1 cellular context compared by ENCODE assay signal in genomic region chr15:55230953-55231352, GRCh38.
TF ChIP-seq lines count a peak whose summit lies in the region.

No MANE protein-coding gene starts in this region.

TF ChIP-seq in K562, 482 proteins besides CTCF, POLR2A, EP300 and RAD21 (continued from another document):
- TF ChIP-seq MTA3 (IDR thresholded peaks at IDR 0.05; ENCODE audit: borderline replicate concordance) (no peak), AFF4 (CRISPR knock-in tag; IDR thresholded peaks at IDR 0.05) (no peak), ZNF696 (CRISPR knock-in tag; conservative IDR thresholded peaks at IDR 0.05) (no peak), PTBP1 (IDR thresholded peaks at IDR 0.05; ENCODE audit: low read depth, low read length) (no peak), SP1 (CRISPR knock-in tag; IDR thresholded peaks at IDR 0.05) (no peak), CCNT2 (IDR thresholded peaks at IDR 0.05; ENCODE audit: borderline replicate concordance, extremely low read depth, insufficient read length, low read depth, low read length) (no peak), RBM25 (IDR thresholded peaks at IDR 0.05; ENCODE audit: low read depth, low read length, severe bottlenecking) (peak; percentile 52), ZNF146 (CRISPR knock-in tag; IDR thresholded peaks at IDR 0.05; ENCODE audit: unreplicated experiment) (peak; percentile 85), IRF2 (CRISPR knock-in tag; IDR thresholded peaks at IDR 0.05) (no peak), NR2C2 (CRISPR knock-in tag; IDR thresholded peaks at IDR 0.05) (no peak), NR2C2 (tag; IDR thresholded peaks at IDR 0.05) (no peak)
- TF ChIP-seq, protein P1, sequence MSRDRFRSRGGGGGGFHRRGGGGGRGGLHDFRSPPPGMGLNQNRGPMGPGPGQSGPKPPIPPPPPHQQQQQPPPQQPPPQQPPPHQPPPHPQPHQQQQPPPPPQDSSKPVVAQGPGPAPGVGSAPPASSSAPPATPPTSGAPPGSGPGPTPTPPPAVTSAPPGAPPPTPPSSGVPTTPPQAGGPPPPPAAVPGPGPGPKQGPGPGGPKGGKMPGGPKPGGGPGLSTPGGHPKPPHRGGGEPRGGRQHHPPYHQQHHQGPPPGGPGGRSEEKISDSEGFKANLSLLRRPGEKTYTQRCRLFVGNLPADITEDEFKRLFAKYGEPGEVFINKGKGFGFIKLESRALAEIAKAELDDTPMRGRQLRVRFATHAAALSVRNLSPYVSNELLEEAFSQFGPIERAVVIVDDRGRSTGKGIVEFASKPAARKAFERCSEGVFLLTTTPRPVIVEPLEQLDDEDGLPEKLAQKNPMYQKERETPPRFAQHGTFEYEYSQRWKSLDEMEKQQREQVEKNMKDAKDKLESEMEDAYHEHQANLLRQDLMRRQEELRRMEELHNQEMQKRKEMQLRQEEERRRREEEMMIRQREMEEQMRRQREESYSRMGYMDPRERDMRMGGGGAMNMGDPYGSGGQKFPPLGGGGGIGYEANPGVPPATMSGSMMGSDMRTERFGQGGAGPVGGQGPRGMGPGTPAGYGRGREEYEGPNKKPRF (IDR thresholded peaks at IDR 0.05; ENCODE audit: low read depth, low read length) = no peak
- TF ChIP-seq, protein P2, sequence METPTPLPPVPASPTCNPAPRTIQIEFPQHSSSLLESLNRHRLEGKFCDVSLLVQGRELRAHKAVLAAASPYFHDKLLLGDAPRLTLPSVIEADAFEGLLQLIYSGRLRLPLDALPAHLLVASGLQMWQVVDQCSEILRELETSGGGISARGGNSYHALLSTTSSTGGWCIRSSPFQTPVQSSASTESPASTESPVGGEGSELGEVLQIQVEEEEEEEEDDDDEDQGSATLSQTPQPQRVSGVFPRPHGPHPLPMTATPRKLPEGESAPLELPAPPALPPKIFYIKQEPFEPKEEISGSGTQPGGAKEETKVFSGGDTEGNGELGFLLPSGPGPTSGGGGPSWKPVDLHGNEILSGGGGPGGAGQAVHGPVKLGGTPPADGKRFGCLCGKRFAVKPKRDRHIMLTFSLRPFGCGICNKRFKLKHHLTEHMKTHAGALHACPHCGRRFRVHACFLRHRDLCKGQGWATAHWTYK (CRISPR knock-in tag; IDR thresholded peaks at IDR 0.05) = no peak
